23 cellular contexts compared by ENCODE assay signal in the genomic region with DNA sequence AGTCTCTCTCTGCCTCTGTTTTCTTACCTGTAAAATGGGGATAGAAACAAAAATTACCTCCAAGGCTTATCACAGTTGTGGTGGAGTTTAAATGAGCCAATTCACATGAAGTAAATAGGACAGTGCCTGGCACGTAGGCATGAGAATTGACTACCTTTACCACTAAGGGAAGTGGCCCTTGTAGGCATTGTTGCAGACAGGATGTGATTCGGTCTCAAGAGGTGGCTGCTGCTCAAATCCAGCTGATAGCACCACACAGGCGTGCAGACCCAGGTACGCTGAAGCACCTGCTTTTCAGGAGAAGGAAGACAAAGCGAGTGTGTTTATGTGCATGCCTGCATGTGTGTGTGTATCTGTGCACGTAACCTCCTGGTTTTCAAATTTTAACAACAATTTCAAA.
DNase-seq lines count a peak whose midpoint lies in the region; ATAC-seq, FAIRE-seq and TF ChIP-seq lines count a peak whose summit lies in the region.
"Had no signal": no experiment of that assay in that cellular context is flagged by ENCODE, and none has a peak within 500 bp of the region (broad histone marks: within the 10 kb centered on the region; RNA-seq: fewer than 3 reads in every experiment).

No MANE protein-coding gene starts in this region.

- no peaks in the 10 kb centered on the region for H4K20me1 ChIP-seq in OCI-LY7 (ENCODE audit: insufficient read depth, low read length)

- no peak overlapping the region for H3K4me3 Mint-ChIP-seq in activated CD4-positive, alpha-beta memory T cell treated with anti-CD3 and anti-CD28 coated beads, Interleukin-2, amount 10 ng/mL, durations not matched to agents 7 days and 5 days
- no peak overlapping the region for H3K4me3 Mint-ChIP-seq in activated CD4-positive, alpha-beta memory T cell treated with anti-CD3 and anti-CD28 coated beads for 36 hours
- H3K4me3 Mint-ChIP-seq: B cell, CD14-positive monocyte, GM23338 had no signal

- peak; percentile 30 for FAIRE-seq in urothelium cell line (lab: Jason Lieb, UNC)
- FAIRE-seq: A204.1, GM18507, RCC 7860 had no signal

- no peaks in the 10 kb centered on the region for H3K9me3 ChIP-seq in OCI-LY7 (ENCODE audit: low read length)

- H3K4me1 ChIP-seq in OCI-LY7 (ENCODE audit: insufficient read depth, low read length, poor library complexity, severe bottlenecking), result peaks cover 43% of the 10 kb centered on the region

- no peak overlapping the region; the same call in 1 of the 2 replicates for H2AFZ ChIP-seq in OCI-LY7 (ENCODE audit: low read length)
- H2AFZ ChIP-seq: GM23338 had no signal

- no peak overlapping the region for H3K27ac Mint-ChIP-seq in activated CD4-positive, alpha-beta memory T cell treated with anti-CD3 and anti-CD28 coated beads, Interleukin-2, amount 10 ng/mL, durations not matched to agents 7 days and 5 days
- no peak overlapping the region for H3K27ac Mint-ChIP-seq in activated CD4-positive, alpha-beta memory T cell treated with anti-CD3 and anti-CD28 coated beads for 36 hours
- H3K27ac Mint-ChIP-seq: B cell, CD14-positive monocyte, GM23338 had no signal

- no peaks in the 10 kb centered on the region for H3K9me2 ChIP-seq in OCI-LY7 (ENCODE audit: insufficient read depth, low read length)

- CTCF ChIA-PET in activated CD4-positive, alpha-beta memory T cell treated with anti-CD3 and anti-CD28 coated beads, Interleukin-2, amount 10 ng/mL, durations not matched to agents 7 days and 5 days (lab: Charles Lee), result interaction anchor here (1.0 kb wide), 1 partner anchor 9 kb away, joined by 3 read pairs; no protein-coding TSS in a partner anchor
- CTCF ChIA-PET in activated CD4-positive, alpha-beta memory T cell treated with anti-CD3 and anti-CD28 coated beads for 36 hours (lab: Charles Lee), result no interaction called here
- CTCF ChIA-PET in OCI-LY7 (lab: Charles Lee; ENCODE audit: unreplicated experiment) (no interaction called here), RWPE1 (lab: Yijun Ruan, JAX) (interaction anchor here (0.9 kb wide), 1 partner anchor 12 kb away, joined by 3 read pairs; no protein-coding TSS in a partner anchor)

- TF ChIP-seq CTCF in OCI-LY7 (conservative IDR thresholded peaks at IDR 0.05; ENCODE audit: low read length) (no peak), RWPE1 (conservative IDR thresholded peaks at IDR 0.05; ENCODE audit: low read depth) (no peak)

- H3K36me3 Mint-ChIP-seq in activated CD4-positive, alpha-beta memory T cell treated with anti-CD3 and anti-CD28 coated beads, Interleukin-2, amount 10 ng/mL, durations not matched to agents 7 days and 5 days (ENCODE audit: low read depth), result peaks cover under 1% of the 10 kb centered on the region
- H3K36me3 Mint-ChIP-seq in activated CD4-positive, alpha-beta memory T cell treated with anti-CD3 and anti-CD28 coated beads for 36 hours, result no peaks in the 10 kb centered on the region
- H3K36me3 Mint-ChIP-seq: CD14-positive monocyte had no signal

- peaks cover 24% of the 10 kb centered on the region for H3K4me1 Mint-ChIP-seq in activated CD4-positive, alpha-beta memory T cell treated with anti-CD3 and anti-CD28 coated beads, Interleukin-2, amount 10 ng/mL, durations not matched to agents 7 days and 5 days
- no peaks in the 10 kb centered on the region for H3K4me1 Mint-ChIP-seq in activated CD4-positive, alpha-beta memory T cell treated with anti-CD3 and anti-CD28 coated beads for 36 hours (ENCODE audit: low read depth)
- H3K4me1 Mint-ChIP-seq: B cell had no signal

- POLR2A ChIA-PET in activated CD4-positive, alpha-beta memory T cell treated with anti-CD3 and anti-CD28 coated beads, Interleukin-2, amount 10 ng/mL, durations not matched to agents 7 days and 5 days (lab: Charles Lee), result interaction anchor here (0.7 to 1.2 kb wide), 2 partner anchors 12 to 13 kb away, joined by 3 to 4 read pairs; no protein-coding TSS in a partner anchor
- POLR2A ChIA-PET in activated CD4-positive, alpha-beta memory T cell treated with anti-CD3 and anti-CD28 coated beads for 36 hours (lab: Charles Lee), result no interaction called here
- POLR2A ChIA-PET in OCI-LY7 (lab: Charles Lee), result no interaction called here
- POLR2A ChIA-PET in RWPE1 (lab: Yijun Ruan, JAX; ENCODE audit: low non-redundant PET), result no interaction called here

- intact Hi-C loops in activated CD4-positive, alpha-beta memory T cell treated with anti-CD3 and anti-CD28 coated beads for 36 hours (cut with micrococcal nuclease), result no loop called here
- intact Hi-C loops in OCI-LY7 (cut with micrococcal nuclease; ENCODE audit: unreplicated experiment), result no loop called here

- no peak overlapping the region for H3K4me3 ChIP-seq in Jurkat, Clone E6-1 (ENCODE audit: low read length)
- H3K4me3 ChIP-seq in OCI-LY7 (ENCODE audit: low read depth, low read length, poor library complexity, severe bottlenecking), result no peak overlapping the region
- H3K4me3 ChIP-seq: GM23338 had no signal

- DNase-seq in activated CD4-positive, alpha-beta memory T cell treated with anti-CD3 and anti-CD28 coated beads, Interleukin-2, amount 10 ng/mL, durations not matched to agents 7 days and 5 days, result peak; percentile 30
- DNase-seq in activated CD4-positive, alpha-beta memory T cell treated with anti-CD3 and anti-CD28 coated beads for 36 hours, result no peak
- peak; percentile 12 for DNase-seq in Jurkat, Clone E6-1 (ENCODE audit: low read depth, low spot score)
- DNase-seq in OCI-LY7 (ENCODE audit: low spot score), result peak; percentile 76
- DNase-seq in urothelium cell line (ENCODE audit: low spot score), result no peak
- no peak for DNase-seq in RWPE1 (ENCODE audit: low spot score)
- DNase-seq: HCEC 1CT; NCI-H1092 treated with DMSO at 0.1 percent for 48 hours; NCI-H1436 treated with DMSO at 0.1 percent for 48 hours; NCI-H1930; NCI-H2171 treated with DMSO at 0.1 percent for 48 hours; NCI-H748 treated with DMSO at 0.1 percent for 48 hours; NK-92 treated with Interleukin-12 subunit alpha and Interleukin-12 subunit beta, amount 100 ng/mL, for 24 hours; Right ventricle myocardium superior had no signal

- peaks cover 12% of the 10 kb centered on the region for H3K9me3 Mint-ChIP-seq in activated CD4-positive, alpha-beta memory T cell treated with anti-CD3 and anti-CD28 coated beads, Interleukin-2, amount 10 ng/mL, durations not matched to agents 7 days and 5 days
- peaks cover 7% of the 10 kb centered on the region for H3K9me3 Mint-ChIP-seq in activated CD4-positive, alpha-beta memory T cell treated with anti-CD3 and anti-CD28 coated beads for 36 hours

- no TSS peak for BruUV-seq in OCI-LY7 (replicated peaks; lab: Mats Ljungman, UMichigan)

- H3K4me2 ChIP-seq in OCI-LY7 (ENCODE audit: low read length), result peak overlapping the region; percentile 29
- H3K4me2 ChIP-seq: GM23338, KMS-11 had no signal

- H3K36me3 ChIP-seq in OCI-LY7 (ENCODE audit: insufficient read depth, low read length), result no peaks in the 10 kb centered on the region

- no peaks in the 10 kb centered on the region for H3K79me2 ChIP-seq in OCI-LY7 (ENCODE audit: insufficient read depth, low read depth, low read length)

- peaks cover 50% of the 10 kb centered on the region for H3K27me3 Mint-ChIP-seq in activated CD4-positive, alpha-beta memory T cell treated with anti-CD3 and anti-CD28 coated beads, Interleukin-2, amount 10 ng/mL, durations not matched to agents 7 days and 5 days
- peaks cover 24% of the 10 kb centered on the region for H3K27me3 Mint-ChIP-seq in activated CD4-positive, alpha-beta memory T cell treated with anti-CD3 and anti-CD28 coated beads for 36 hours

- H3K27ac ChIP-seq in OCI-LY7 (ENCODE audit: low read depth, low read length, poor library complexity, severe bottlenecking) (no peak overlapping the region), RWPE1 (no peak overlapping the region)
- H3K27ac ChIP-seq: HL-60, KMS-11 had no signal

- ATAC-seq in GM19023 (IDR thresholded peaks at IDR 0.05; ENCODE audit: unreplicated experiment), result no peak
- ATAC-seq: GM23338 had no signal

Comparison
In these comparisons a context has a peak if more than half of its experiments do, and no peak if none do; other contexts are left out.
1. DNase-seq: peak in activated CD4-positive, alpha-beta memory T cell treated with anti-CD3 and anti-CD28 coated beads, Interleukin-2, amount 10 ng/mL, durations not matched to agents 7 days and 5 days (single experiment), Jurkat, Clone E6-1 (single experiment) and OCI-LY7 (single experiment); none in activated CD4-positive, alpha-beta memory T cell treated with anti-CD3 and anti-CD28 coated beads for 36 hours (single experiment), urothelium cell line (single experiment) and RWPE1 (single experiment).
2. CTCF ChIA-PET loops: an anchor here in activated CD4-positive, alpha-beta memory T cell treated with anti-CD3 and anti-CD28 coated beads, Interleukin-2, amount 10 ng/mL, durations not matched to agents 7 days and 5 days (1.0 kb wide) and RWPE1 (0.9 kb wide); none called in activated CD4-positive, alpha-beta memory T cell treated with anti-CD3 and anti-CD28 coated beads for 36 hours and OCI-LY7.